Comparison of ENCODE assay signal across 15 cellular contexts in the genomic region with DNA sequence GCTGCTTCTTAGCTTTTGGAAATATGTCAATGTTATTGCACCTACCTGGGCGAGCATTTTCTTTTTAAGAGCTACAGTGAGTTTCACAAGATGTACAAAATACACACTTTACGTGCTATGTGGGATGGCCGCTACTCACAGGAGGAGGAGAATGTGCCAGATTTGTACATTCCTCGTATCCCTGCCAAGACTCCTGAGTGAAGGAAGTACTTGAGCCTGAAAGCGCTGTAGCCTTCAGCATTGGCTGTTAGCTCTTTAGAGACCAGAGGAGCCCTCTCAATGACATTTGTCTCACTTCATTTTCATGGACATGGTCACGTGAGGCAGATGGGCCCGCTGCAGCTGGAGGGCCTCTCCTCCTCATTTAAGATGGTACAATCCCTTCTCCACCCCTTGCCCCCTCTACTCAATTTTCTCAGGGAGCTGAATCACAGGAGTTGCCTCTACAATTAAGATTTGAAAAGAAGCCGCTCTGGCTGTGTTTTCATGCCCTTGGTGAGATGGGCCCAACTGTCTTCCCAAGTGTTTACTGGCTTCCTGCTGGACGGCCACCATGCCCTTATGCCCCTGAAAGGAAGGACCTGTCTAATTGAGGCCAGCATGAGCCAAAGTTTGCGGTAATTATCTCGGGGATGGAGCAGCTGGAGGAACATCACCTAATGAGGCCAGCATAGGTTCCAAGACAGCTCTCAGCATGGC.
DNase-seq lines count a peak whose midpoint lies in the region; ATAC-seq, FAIRE-seq and TF ChIP-seq lines count a peak whose summit lies in the region.
"Had no signal": no experiment of that assay in that cellular context is flagged by ENCODE, and none has a peak within 500 bp of the region (broad histone marks: within the 10 kb centered on the region; RNA-seq: fewer than 3 reads in every experiment).

No MANE protein-coding gene starts in this region.

- H3K27me3 ChIP-seq in cardiac muscle cell (no peaks in the 10 kb centered on the region), right atrium auricular region (no peaks in the 10 kb centered on the region), keratinocyte (ENCODE audit: control insufficient read depth, extremely low read depth, insufficient read depth, low read length) (no peaks in the 10 kb centered on the region)
- H3K27me3 ChIP-seq: heart right ventricle had no signal

- no peaks in the 10 kb centered on the region for H3K79me2 ChIP-seq in keratinocyte (ENCODE audit: control insufficient read depth, insufficient read depth, low read length)

- no peak overlapping the region for H3K4me2 ChIP-seq in keratinocyte (ENCODE audit: control insufficient read depth, extremely low read depth, insufficient read depth, low read depth, low read length)

- H3K36me3 ChIP-seq in cardiac muscle cell (no peaks in the 10 kb centered on the region), right atrium auricular region (no peaks in the 10 kb centered on the region), keratinocyte (ENCODE audit: control insufficient read depth in 2 of 2, extremely low read depth in 1 of 2, insufficient read depth in 2 of 2, low read length in 2 of 2) (no peaks in the 10 kb centered on the region)
- H3K36me3 ChIP-seq: heart right ventricle had no signal

- DNase-seq in cardiac muscle cell (ENCODE audit: low read depth in 1 of 2, low spot score in 1 of 2) (peak; percentile 15 to 41), right atrium auricular region (ENCODE audit: low spot score) (no peak), keratinocyte (ENCODE audit: low read depth, low spot score) (no peak), urothelium cell line (ENCODE audit: low spot score) (no peak), NOMO-1 treated with dmso at 0.1 percent for 144 hours (lab: John Stamatoyannopoulos, UW; ENCODE audit: unreplicated experiment) (no peak)
- DNase-seq in stimulated activated CD4-positive, alpha-beta T cell treated with anti-CD3 and anti-CD28 coated beads, Interleukin-4, amount 100 ng/mL, for 24 hours = no peak
- DNase-seq: activated CD8-positive, alpha-beta memory T cell treated with anti-CD3 and anti-CD28 coated beads for 24 hours; activated gamma-delta T cell treated with Interleukin-2 at 50 U/mL for 16 hours; aorta; H9; heart right ventricle; NCI-H774 had no signal

- H3K4me1 ChIP-seq in cardiac muscle cell (ENCODE audit: low read depth) (peaks cover 4% of the 10 kb centered on the region), right atrium auricular region (peaks cover 0 to 19% of the 10 kb centered on the region in 2 donors), keratinocyte (ENCODE audit: control insufficient read depth, extremely low read depth, insufficient read depth, low read length) (peaks cover 26% of the 10 kb centered on the region)

- H3K9me1 ChIP-seq in keratinocyte (ENCODE audit: control insufficient read depth, extremely low read depth, insufficient read depth, low read length) = no peaks in the 10 kb centered on the region

- ATAC-seq in GM19455 (IDR thresholded peaks at IDR 0.05; ENCODE audit: unreplicated experiment) = no peak

- H3K4me3 ChIP-seq in cardiac muscle cell (no peak overlapping the region), right atrium auricular region (no peak overlapping the region), keratinocyte (ENCODE audit: control insufficient read depth in 2 of 3, extremely low read depth in 1 of 3, insufficient read depth in 2 of 3, low read depth in 1 of 3, low read length in 3 of 3) (no peak overlapping the region)
- H3K4me3 ChIP-seq: heart right ventricle had no signal

- no peaks in the 10 kb centered on the region for H3K9me3 ChIP-seq in cardiac muscle cell (ENCODE audit: low read depth)
- no peaks in the 10 kb centered on the region for H3K9me3 ChIP-seq in right atrium auricular region
- H3K9me3 ChIP-seq in keratinocyte (ENCODE audit: control insufficient read depth, low read depth, low read length) = no peaks in the 10 kb centered on the region
- H3K9me3 ChIP-seq: heart right ventricle had no signal

- dilution Hi-C loops in keratinocyte (cut with MboI; ENCODE audit: extremely low pct_ligation_motif_present, low sequenced_read_pairs) = no loop called here

- H2AFZ ChIP-seq in keratinocyte (ENCODE audit: control insufficient read depth, low read length) = peak overlapping the region; percentile 29

- TF ChIP-seq CTCF in cardiac muscle cell (IDR thresholded peaks at IDR 0.05; ENCODE audit: low read depth, low read length) (no peak), right atrium auricular region (IDR thresholded peaks at IDR 0.05) (no peak), VCaP (conservative IDR thresholded peaks at IDR 0.05) (no peak), keratinocyte (optimal IDR thresholded peaks at IDR 0.05 in 1 of 3, IDR thresholded peaks at IDR 0.05 in 1 of 3, conservative IDR thresholded peaks at IDR 0.05 in 1 of 3; ENCODE audit: extremely low read depth in 1 of 3, insufficient read depth in 2 of 3, low read length in 3 of 3) (no peak)

- no peaks in the 10 kb centered on the region for H4K20me1 ChIP-seq in keratinocyte (ENCODE audit: control insufficient read depth, extremely low read depth, insufficient read depth, low read length)

- no peak for FAIRE-seq in keratinocyte (lab: Jason Lieb, UNC)
- FAIRE-seq in urothelium cell line (lab: Jason Lieb, UNC) = peak; percentile 17
- FAIRE-seq: RCC 7860 had no signal

- H3K27ac ChIP-seq in cardiac muscle cell (no peak overlapping the region), right atrium auricular region (no peak overlapping the region), VCaP (peak overlapping the region; percentile 35), keratinocyte (ENCODE audit: control insufficient read depth, insufficient read depth, low read length) (no peak overlapping the region)

- no peak overlapping the region for H3K9ac ChIP-seq in keratinocyte (ENCODE audit: control insufficient read depth, extremely low read depth, insufficient read depth, low read length)

Comparison
In these comparisons a context has a peak if more than half of its experiments do, and no peak if none do; other contexts are left out.
1. DNase-seq: peak in cardiac muscle cell (2 of 2); none in right atrium auricular region (single experiment), keratinocyte (single experiment), urothelium cell line (single experiment), NOMO-1 treated with dmso at 0.1 percent for 144 hours (single experiment) and stimulated activated CD4-positive, alpha-beta T cell treated with anti-CD3 and anti-CD28 coated beads, Interleukin-4, amount 100 ng/mL, for 24 hours (single experiment).